1 cellular context compared by ENCODE assay signal in genomic region chr1:183590225-183591191, GRCh38.
TF ChIP-seq lines count a peak whose summit lies in the region.

Gene NCF2, minus strand, starts transcription at chr1:183590459. Its CDS starts 130 bp downstream, at chr1:183590329.

TF ChIP-seq in GM12878, 131 proteins besides CTCF, POLR2A, EP300 and RAD21 (continued from another document and continues in another):
- no peak for TF ChIP-seq ZNF384 (IDR thresholded peaks at IDR 0.05; ENCODE audit: borderline replicate concordance, low read depth, low read length)
- TF ChIP-seq ZNF622 (IDR thresholded peaks at IDR 0.05): no peak
- no peak for TF ChIP-seq SUZ12 (IDR thresholded peaks at IDR 0.05; ENCODE audit: unreplicated experiment)
- TF ChIP-seq HDAC6 (IDR thresholded peaks at IDR 0.05; ENCODE audit: unreplicated experiment): no peak
- peak; percentile 74; the same call in 1 of the 2 replicates for TF ChIP-seq GATAD2B (conservative IDR thresholded peaks at IDR 0.05; ENCODE audit: low read depth)
- TF ChIP-seq NFXL1 (IDR thresholded peaks at IDR 0.05; ENCODE audit: borderline replicate concordance): no peak
- no peak for TF ChIP-seq CHD1 (IDR thresholded peaks at IDR 0.05; ENCODE audit: low read depth, low read length)
- peak; percentile 77; the same call in 1 of the 2 replicates for TF ChIP-seq RCOR1 (conservative IDR thresholded peaks at IDR 0.05; ENCODE audit: low read depth, low read length)
- TF ChIP-seq CHD2 (IDR thresholded peaks at IDR 0.05; ENCODE audit: borderline replicate concordance, low read depth, low read length): no peak
- peak in 1 of 2 experiments; percentile 99; a peak in 2 of 4 replicates for TF ChIP-seq ETV6 (conservative IDR thresholded peaks at IDR 0.05 in 1 of 2, IDR thresholded peaks at IDR 0.05 in 1 of 2; ENCODE audit: borderline replicate concordance in 1 of 2, low read depth in 1 of 2)
- peak; percentile 68 for TF ChIP-seq CBFB (IDR thresholded peaks at IDR 0.05; ENCODE audit: low read depth)
- TF ChIP-seq CBX3 (IDR thresholded peaks at IDR 0.05; ENCODE audit: borderline replicate concordance, low read depth): no peak
- TF ChIP-seq ZBTB11 (CRISPR knock-in tag; IDR thresholded peaks at IDR 0.05): no peak
- peak; percentile 64 for TF ChIP-seq E4F1 (IDR thresholded peaks at IDR 0.05; ENCODE audit: borderline replicate concordance, partially characterized antibody)
- peak; percentile 97 for TF ChIP-seq TCF12 (IDR thresholded peaks at IDR 0.05; ENCODE audit: low read depth, low read length)
- TF ChIP-seq CEBPB (IDR thresholded peaks at IDR 0.05; ENCODE audit: borderline replicate concordance in 1 of 2, low read depth in 2 of 2, low read length in 2 of 2): peak in 1 of 2 experiments; percentile 84; a peak in 1 of 4 replicates
- no peak for TF ChIP-seq IRF3 (IDR thresholded peaks at IDR 0.05)
- peak; percentile 94; the same call in 1 of the 2 replicates for TF ChIP-seq MTA3 (IDR thresholded peaks at IDR 0.05; ENCODE audit: borderline replicate concordance, low read length)
- TF ChIP-seq ZNF217 (IDR thresholded peaks at IDR 0.05): peak; percentile 83
- TF ChIP-seq ZBED1 (IDR thresholded peaks at IDR 0.05; ENCODE audit: borderline replicate concordance): peak; percentile 95
- peak in 1 of 2 experiments; percentile 81; a peak in 2 of 4 replicates for TF ChIP-seq SRF (IDR thresholded peaks at IDR 0.05; ENCODE audit: low read depth in 2 of 2, low read length in 2 of 2)
- TF ChIP-seq NBN (IDR thresholded peaks at IDR 0.05): peak; percentile 99
- no peak for TF ChIP-seq ZBTB33 (IDR thresholded peaks at IDR 0.05)
- TF ChIP-seq SMAD1 (IDR thresholded peaks at IDR 0.05; ENCODE audit: low read depth, partially characterized antibody): peak; percentile 71
- peak; percentile 99 for TF ChIP-seq IKZF1 (conservative IDR thresholded peaks at IDR 0.05)
- TF ChIP-seq EZH2 (IDR thresholded peaks at IDR 0.05; ENCODE audit: borderline replicate concordance, control insufficient read depth, low read depth, low read length): no peak
- no peak for TF ChIP-seq SIX5 (IDR thresholded peaks at IDR 0.05; ENCODE audit: low read depth, low read length, severe bottlenecking)
- TF ChIP-seq BACH1 (IDR thresholded peaks at IDR 0.05; ENCODE audit: borderline replicate concordance): peak; percentile 77; the same call in 1 of the 2 replicates
- TF ChIP-seq MEF2A (IDR thresholded peaks at IDR 0.05; ENCODE audit: insufficient read depth, low read depth, low read length): peak; percentile 83
- no peak for TF ChIP-seq RBBP5 (conservative IDR thresholded peaks at IDR 0.05)
- TF ChIP-seq RELB (IDR thresholded peaks at IDR 0.05; ENCODE audit: low read depth): peak; percentile 96
- peak; percentile 86 for TF ChIP-seq CREM (IDR thresholded peaks at IDR 0.05; ENCODE audit: low read depth)
- no peak for TF ChIP-seq HDAC2 (IDR thresholded peaks at IDR 0.05)
- TF ChIP-seq ZBTB40 (IDR thresholded peaks at IDR 0.05; ENCODE audit: borderline replicate concordance): 0 out of 2 replicates have a peak, but pooled peaks have one; percentile 21
- peak; percentile 63; the same call in 1 of the 2 replicates for TF ChIP-seq TBL1XR1 (IDR thresholded peaks at IDR 0.05; ENCODE audit: low read depth, low read length)
- TF ChIP-seq MAX (IDR thresholded peaks at IDR 0.05; ENCODE audit: low read depth, low read length): no peak
- TF ChIP-seq PBX3 (IDR thresholded peaks at IDR 0.05; ENCODE audit: insufficient replicate concordance, low read depth, low read length): no peak
- peak; percentile 68 for TF ChIP-seq NR2F1 (conservative IDR thresholded peaks at IDR 0.05)
- TF ChIP-seq SPI1 (IDR thresholded peaks at IDR 0.05; ENCODE audit: borderline replicate concordance, insufficient read depth, low read depth, low read length): peak; percentile 99
- no peak for TF ChIP-seq CHD4 (IDR thresholded peaks at IDR 0.05)
- TF ChIP-seq FOXK2 (IDR thresholded peaks at IDR 0.05): no peak
- peak; percentile 83 for TF ChIP-seq POU2F2 (IDR thresholded peaks at IDR 0.05; ENCODE audit: borderline replicate concordance, low read depth, low read length)
